ENCODE assay signal across 1 cellular context in the genomic region with DNA sequence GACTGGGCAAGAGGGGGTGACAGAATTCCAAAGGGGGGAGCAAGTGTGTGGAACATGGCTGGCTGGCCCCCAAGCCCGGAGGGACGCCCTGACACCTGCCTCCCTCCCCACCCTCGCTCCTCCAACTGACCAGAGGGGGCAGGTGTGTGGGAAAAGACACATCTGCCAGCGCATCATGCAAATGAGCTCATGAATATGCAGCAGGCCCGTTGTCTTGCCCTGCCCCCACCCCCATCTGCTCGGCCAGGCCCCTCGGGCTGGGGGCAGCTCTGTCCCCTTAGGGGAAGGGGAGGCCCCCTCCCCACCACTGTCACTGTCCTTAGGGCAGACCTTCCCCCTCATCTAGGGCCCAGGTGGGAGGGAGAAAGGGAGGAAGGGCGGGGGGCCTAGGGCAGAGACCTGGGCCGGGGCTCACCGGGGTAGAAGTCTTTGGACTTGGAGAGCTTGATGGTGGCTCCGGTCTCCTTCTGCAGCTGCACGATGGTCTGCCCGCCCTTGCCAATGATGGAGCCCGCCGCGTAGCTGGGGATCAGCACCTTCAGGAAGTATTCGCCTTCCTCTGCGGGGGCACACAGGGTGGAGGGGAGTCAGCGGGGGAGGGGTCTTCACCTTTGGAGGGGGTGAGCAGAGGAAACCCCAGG.
TF ChIP-seq lines count a peak whose summit lies in the region.

No MANE protein-coding gene starts in this region.

TF ChIP-seq in H1, 55 proteins besides CTCF, POLR2A, EP300 and RAD21:
- no peak for TF ChIP-seq RXRA (IDR thresholded peaks at IDR 0.05; ENCODE audit: insufficient read depth, low read depth, low read length)
- no peak for TF ChIP-seq BRCA1 (IDR thresholded peaks at IDR 0.05; ENCODE audit: low read depth, low read length)
- TF ChIP-seq POU5F1 (IDR thresholded peaks at IDR 0.05; ENCODE audit: low read depth, low read length) = peak; percentile 96
- TF ChIP-seq RFX5 (IDR thresholded peaks at IDR 0.05; ENCODE audit: borderline replicate concordance, low read depth, low read length) = peak; percentile 20; the same call in 1 of the 2 replicates
- TF ChIP-seq TCF12 (IDR thresholded peaks at IDR 0.05; ENCODE audit: low read depth, low read length) = peak; percentile 88
- peak; percentile 72 for TF ChIP-seq CHD2 (IDR thresholded peaks at IDR 0.05; ENCODE audit: low read length)
- TF ChIP-seq JUND (IDR thresholded peaks at IDR 0.05; ENCODE audit: low read length) = peak; percentile 38; the same call in 1 of the 2 replicates
- no peak for TF ChIP-seq CEBPB (IDR thresholded peaks at IDR 0.05; ENCODE audit: low read depth, low read length)
- TF ChIP-seq NANOG (IDR thresholded peaks at IDR 0.05; ENCODE audit: insufficient read depth, low read depth, low read length, poor library complexity, severe bottlenecking) = peak; percentile 11
- peak; percentile 49; the same call in 1 of the 2 replicates for TF ChIP-seq SP1 (IDR thresholded peaks at IDR 0.05; ENCODE audit: low read depth, low read length)
- TF ChIP-seq HDAC2 (IDR thresholded peaks at IDR 0.05; ENCODE audit: borderline replicate concordance in 1 of 2, low read depth in 2 of 2, low read length in 2 of 2) = no peak
- no peak for TF ChIP-seq SIRT6 (IDR thresholded peaks at IDR 0.05; ENCODE audit: low read length)
- no peak for TF ChIP-seq ZNF274 (IDR thresholded peaks at IDR 0.05; ENCODE audit: borderline replicate concordance, extremely low read depth, low read length)
- no peak for TF ChIP-seq FOSL1 (IDR thresholded peaks at IDR 0.05; ENCODE audit: insufficient read depth, low read depth, low read length)
- TF ChIP-seq BACH1 (IDR thresholded peaks at IDR 0.05; ENCODE audit: low read length) = no peak
- no peak for TF ChIP-seq EZH2 (IDR thresholded peaks at IDR 0.05; ENCODE audit: low read depth, low read length, severe bottlenecking)
- peak; percentile 10; the same call in 1 of the 2 replicates for TF ChIP-seq NRF1 (IDR thresholded peaks at IDR 0.05; ENCODE audit: low read depth, low read length)
- peak; percentile 49; the same call in 1 of the 2 replicates for TF ChIP-seq SP4 (IDR thresholded peaks at IDR 0.05; ENCODE audit: low read length)
- no peak for TF ChIP-seq SUZ12 (IDR thresholded peaks at IDR 0.05; ENCODE audit: low read length)
- TF ChIP-seq KDM5A (IDR thresholded peaks at IDR 0.05; ENCODE audit: low read length) = no peak
- TF ChIP-seq, protein P1, sequence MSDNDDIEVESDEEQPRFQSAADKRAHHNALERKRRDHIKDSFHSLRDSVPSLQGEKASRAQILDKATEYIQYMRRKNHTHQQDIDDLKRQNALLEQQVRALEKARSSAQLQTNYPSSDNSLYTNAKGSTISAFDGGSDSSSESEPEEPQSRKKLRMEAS (IDR thresholded peaks at IDR 0.05) = peak; percentile 57; the same call in 1 of the 2 replicates
- no peak for TF ChIP-seq CBX5 (IDR thresholded peaks at IDR 0.05; ENCODE audit: low read depth, low read length)
- TF ChIP-seq CHD1 (IDR thresholded peaks at IDR 0.05; ENCODE audit: low read depth, low read length) = no peak
- TF ChIP-seq YY1 (IDR thresholded peaks at IDR 0.05; ENCODE audit: low read depth, low read length) = no peak
- peak in 1 of 2 experiments; percentile 62; a peak in 1 of 4 replicates for TF ChIP-seq SIN3A (conservative IDR thresholded peaks at IDR 0.05 in 1 of 2, IDR thresholded peaks at IDR 0.05 in 1 of 2; ENCODE audit: low read depth in 1 of 2, low read length in 2 of 2)
- TF ChIP-seq SP2 (IDR thresholded peaks at IDR 0.05; ENCODE audit: low read length) = no peak
- peak; percentile 51 for TF ChIP-seq KDM4A (IDR thresholded peaks at IDR 0.05; ENCODE audit: low read depth, low read length, severe bottlenecking)
- no peak for TF ChIP-seq HDAC6 (IDR thresholded peaks at IDR 0.05; ENCODE audit: low read depth, low read length)
- TF ChIP-seq, protein P2, sequence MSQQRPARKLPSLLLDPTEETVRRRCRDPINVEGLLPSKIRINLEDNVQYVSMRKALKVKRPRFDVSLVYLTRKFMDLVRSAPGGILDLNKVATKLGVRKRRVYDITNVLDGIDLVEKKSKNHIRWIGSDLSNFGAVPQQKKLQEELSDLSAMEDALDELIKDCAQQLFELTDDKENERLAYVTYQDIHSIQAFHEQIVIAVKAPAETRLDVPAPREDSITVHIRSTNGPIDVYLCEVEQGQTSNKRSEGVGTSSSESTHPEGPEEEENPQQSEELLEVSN (IDR thresholded peaks at IDR 0.05) = no peak
- no peak for TF ChIP-seq SAP30 (IDR thresholded peaks at IDR 0.05; ENCODE audit: insufficient read depth, insufficient replicate concordance, low read length)
- no peak for TF ChIP-seq TBP (IDR thresholded peaks at IDR 0.05; ENCODE audit: low read depth, low read length)
- no peak for TF ChIP-seq MAFK (IDR thresholded peaks at IDR 0.05; ENCODE audit: low read depth, low read length)
- TF ChIP-seq RNF2 (IDR thresholded peaks at IDR 0.05; ENCODE audit: borderline replicate concordance, low read depth, low read length, missing control alignments, poor library complexity, severe bottlenecking) = no peak
- TF ChIP-seq SRF (IDR thresholded peaks at IDR 0.05; ENCODE audit: low read depth, low read length) = no peak
- no peak for TF ChIP-seq JUN (IDR thresholded peaks at IDR 0.05; ENCODE audit: low read depth, low read length)
- no peak for TF ChIP-seq PHF8 (conservative IDR thresholded peaks at IDR 0.05; ENCODE audit: low read depth, low read length)
- peak; percentile 77 for TF ChIP-seq CREB1 (IDR thresholded peaks at IDR 0.05)
